ENCODE assay signal across 8 cellular contexts in genomic region chr9:70111042-70111602, GRCh38.
DNase-seq lines count a peak whose midpoint lies in the region; ATAC-seq and TF ChIP-seq lines count a peak whose summit lies in the region.

No MANE protein-coding gene starts in this region.

- H3K9me3 ChIP-seq in liver (ENCODE audit: control insufficient read depth in 4 of 4, low read length in 3 of 4), result no peaks in the 10 kb centered on the region

- 17% methylated on average over 4 of the region's 4 CpGs for WGBS in liver

- CTCF ChIA-PET in activated B cell treated with CpG ODN at 0.5 μM for 24 hours (lab: Charles Lee), result interaction anchor here (0.7 to 5.9 kb wide), 17 partner anchors 9 to 689 kb away, joined by 3 to 52 read pairs (median 6); no protein-coding TSS in a partner anchor

- intact Hi-C loops in activated B cell treated with CpG ODN at 0.5 μM for 24 hours (cut with micrococcal nuclease), result loop anchor here (2.0 kb wide), 2 partner anchors 492 to 688 kb away; no protein-coding TSS in a partner anchor

- peak; percentile 84 to 94 for TF ChIP-seq RAD21 in liver (IDR thresholded peaks at IDR 0.05)

- no peak overlapping the region for H3K27ac Mint-ChIP-seq in activated B cell treated with CpG ODN at 0.5 μM for 24 hours

- TF ChIP-seq CTCF in activated B cell treated with CpG ODN at 0.5 μM for 24 hours (IDR thresholded peaks at IDR 0.05) (peak; percentile 63), liver (IDR thresholded peaks at IDR 0.05; ENCODE audit: low read depth, low read length, missing input control) (peak; percentile 83)

- H3K9me3 Mint-ChIP-seq in activated B cell treated with CpG ODN at 0.5 μM for 24 hours, result no peaks in the 10 kb centered on the region

- peaks cover 15% of the 10 kb centered on the region for H3K27me3 Mint-ChIP-seq in activated B cell treated with CpG ODN at 0.5 μM for 24 hours

- DNase-seq in NCI-H2227 (lab: John Stamatoyannopoulos, UW; ENCODE audit: unreplicated experiment) (peak; percentile 57), NCI-H2227 treated with DMSO at 0.1 percent for 48 hours (lab: John Stamatoyannopoulos, UW) (no peak), NCI-H1694 treated with DMSO at 0.1 percent for 48 hours (lab: John Stamatoyannopoulos, UW) (peak; percentile 47), activated B cell treated with CpG ODN at 0.5 μM for 24 hours (peak; percentile 35), cerebellar cortex (ENCODE audit: low spot score) (peak; percentile 64)
- peak; percentile 8 to 39 (median 10) for DNase-seq in stimulated activated CD4-positive, alpha-beta T cell treated with anti-CD3 and anti-CD28 coated beads, TNF-alpha, amount 100 ng/mL, for 4 hours (ENCODE audit: low read depth in 3 of 3)

- ATAC-seq in HG02678 (IDR thresholded peaks at IDR 0.05; ENCODE audit: unreplicated experiment) (peak; percentile 73), activated B cell treated with CpG ODN at 0.5 μM for 24 hours (ENCODE audit: low read depth) (peak; percentile 47)

- POLR2A ChIA-PET in activated B cell treated with CpG ODN at 0.5 μM for 24 hours (lab: Charles Lee), result no interaction called here

- no peak overlapping the region for H3K9ac ChIP-seq in liver (ENCODE audit: low read depth in 1 of 2, low read length in 2 of 2)

- H3K4me1 ChIP-seq in liver (ENCODE audit: control insufficient read depth in 4 of 4, insufficient read depth in 4 of 4, low read length in 3 of 4), result no peaks in the 10 kb centered on the region

- H3K4me3 Mint-ChIP-seq in activated B cell treated with CpG ODN at 0.5 μM for 24 hours, result no peak overlapping the region

- no peaks in the 10 kb centered on the region for H3K36me3 Mint-ChIP-seq in activated B cell treated with CpG ODN at 0.5 μM for 24 hours (ENCODE audit: low read depth)

- no peaks in the 10 kb centered on the region for H3K36me3 ChIP-seq in liver (ENCODE audit: control insufficient read depth in 4 of 4, insufficient read depth in 3 of 4, low read depth in 1 of 4, low read length in 3 of 4)

- H3K27me3 ChIP-seq in liver (ENCODE audit: control insufficient read depth in 4 of 4, insufficient read depth in 4 of 4, low read length in 3 of 4), result no peaks in the 10 kb centered on the region

- no peak overlapping the region for H3K27ac ChIP-seq in liver (ENCODE audit: low read depth in 1 of 2, low read length in 2 of 2)

- H3K4me1 Mint-ChIP-seq in activated B cell treated with CpG ODN at 0.5 μM for 24 hours, result peaks cover 8% of the 10 kb centered on the region

- H3K4me3 ChIP-seq in liver (ENCODE audit: low read depth in 1 of 3, low read length in 3 of 3), result no peak overlapping the region

TF ChIP-seq in liver, 16 proteins besides CTCF, POLR2A, EP300 and RAD21:
- TF ChIP-seq MAX (IDR thresholded peaks at IDR 0.05) (no peak), SP1 (IDR thresholded peaks at IDR 0.05) (no peak), TAF1 (conservative IDR thresholded peaks at IDR 0.05) (no peak), RXRA (IDR thresholded peaks at IDR 0.05) (no peak), YY1 (IDR thresholded peaks at IDR 0.05) (no peak), ATF3 (IDR thresholded peaks at IDR 0.05) (no peak), HNF4G (IDR thresholded peaks at IDR 0.05) (no peak)
TF ChIP-seq in liver: peak in this region for 0.
